Comparison of ENCODE assay signal across 1 cellular context in genomic region chr9:91817106-91817492, GRCh38.
TF ChIP-seq lines count a peak whose summit lies in the region.

No MANE protein-coding gene starts in this region.

TF ChIP-seq in IMR-90, 13 proteins besides CTCF, POLR2A, EP300 and RAD21:
- TF ChIP-seq MAZ (IDR thresholded peaks at IDR 0.05; ENCODE audit: borderline replicate concordance, low read depth, low read length): no peak
- TF ChIP-seq USF2 (IDR thresholded peaks at IDR 0.05; ENCODE audit: low read depth, low read length): no peak
- TF ChIP-seq FOS (IDR thresholded peaks at IDR 0.05; ENCODE audit: low read depth, low read length): no peak
- no peak for TF ChIP-seq CHD1 (IDR thresholded peaks at IDR 0.05; ENCODE audit: low read depth, low read length)
- no peak for TF ChIP-seq MXI1 (IDR thresholded peaks at IDR 0.05; ENCODE audit: borderline replicate concordance, low read depth, low read length)
- TF ChIP-seq RCOR1 (IDR thresholded peaks at IDR 0.05; ENCODE audit: insufficient replicate concordance, low read length): no peak
- TF ChIP-seq MAFK (IDR thresholded peaks at IDR 0.05; ENCODE audit: low read depth, low read length): no peak
- TF ChIP-seq BHLHE40 (IDR thresholded peaks at IDR 0.05; ENCODE audit: low read depth, low read length): no peak
- no peak for TF ChIP-seq ELK1 (IDR thresholded peaks at IDR 0.05; ENCODE audit: borderline replicate concordance, low read depth, low read length)
- TF ChIP-seq CEBPB (IDR thresholded peaks at IDR 0.05; ENCODE audit: low read depth, low read length): no peak
- TF ChIP-seq RFX5 (IDR thresholded peaks at IDR 0.05; ENCODE audit: low read depth, low read length): no peak
- no peak for TF ChIP-seq NFE2L2 (IDR thresholded peaks at IDR 0.05; ENCODE audit: low read depth, low read length)
- TF ChIP-seq SMC3 (IDR thresholded peaks at IDR 0.05; ENCODE audit: low read depth, low read length): no peak
